In the genomic region with DNA sequence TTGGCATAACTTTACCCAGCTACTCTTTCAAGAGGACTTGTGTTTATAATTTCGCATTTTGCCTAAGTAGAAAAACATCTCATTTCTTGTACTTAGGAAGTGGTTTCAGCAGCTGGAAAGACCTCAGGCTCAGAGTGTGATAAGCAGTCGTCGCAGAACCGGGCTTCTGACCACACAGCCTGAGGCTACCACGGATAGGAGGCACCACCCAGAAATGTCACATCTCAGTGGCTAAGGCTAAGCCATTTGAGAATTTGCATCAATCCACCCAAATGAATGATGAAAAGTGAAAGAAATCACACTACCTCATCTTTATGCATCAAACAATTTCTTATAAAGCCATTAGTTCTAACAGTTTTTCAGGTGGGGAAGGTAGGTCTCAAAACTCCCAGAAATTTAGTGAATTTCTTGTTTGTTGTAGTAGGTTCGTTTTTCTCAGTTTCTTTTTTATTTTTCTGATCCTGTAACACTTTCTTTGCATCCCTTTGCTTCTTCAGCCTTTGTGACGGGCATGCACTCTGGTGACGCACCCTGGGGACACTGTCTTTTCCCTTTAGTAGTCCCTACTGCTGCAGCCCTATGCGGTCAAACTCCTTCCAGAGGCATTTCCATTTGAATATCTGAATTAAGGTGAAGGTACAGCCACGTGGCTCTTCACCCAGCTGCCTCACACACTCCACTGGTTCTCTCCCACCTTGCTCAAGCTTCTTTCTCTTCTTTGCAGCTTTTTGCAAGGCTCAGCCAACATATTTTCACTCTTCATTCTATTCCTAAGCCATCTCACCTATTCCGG, we compare ENCODE assay signal across 8 cellular contexts.
A peak's percentile ranks its signal among the peaks of the same experiment; 100 is the strongest.
DNase-seq lines count a peak whose midpoint lies in the region; ATAC-seq and TF ChIP-seq lines count a peak whose summit lies in the region.

No MANE protein-coding gene starts in this region.

- ATAC-seq in GM19043 (IDR thresholded peaks at IDR 0.05; ENCODE audit: low read depth, unreplicated experiment): peak; percentile 84
- ATAC-seq in HG03108 (IDR thresholded peaks at IDR 0.05; ENCODE audit: unreplicated experiment): peak; percentile 57
- no peak for ATAC-seq in gastroesophageal sphincter

- CTCF ChIA-PET in CD8-positive, alpha-beta memory T cell (lab: Charles Lee): interaction anchor here (1.0 to 5.4 kb wide), 6 partner anchors 9 to 64 kb away, joined by 3 to 24 read pairs (median 3); no protein-coding TSS in a partner anchor

- TF ChIP-seq CTCF in gastroesophageal sphincter (IDR thresholded peaks at IDR 0.05): no peak

- DNase-seq in CD8-positive, alpha-beta memory T cell: peak in 4 of 5 donors; percentile 31 to 72 (median 52)
- peak; percentile 23 for DNase-seq in SKM-1 (lab: John Stamatoyannopoulos, UW; ENCODE audit: unreplicated experiment)
- DNase-seq in iPS-NIHi7 (ENCODE audit: extremely low spot score): peak; percentile 37
- DNase-seq in NCI-H82 (lab: John Stamatoyannopoulos, UW): no peak
- no peak for DNase-seq in kidney tubule cell (ENCODE audit: low spot score)

- peak overlapping the region; percentile 39 to 99 (median 87) for H3K27ac Mint-ChIP-seq in CD8-positive, alpha-beta memory T cell

- TF ChIP-seq EP300 in gastroesophageal sphincter (IDR thresholded peaks at IDR 0.05): no peak

- POLR2A ChIA-PET in CD8-positive, alpha-beta memory T cell (lab: Charles Lee): interaction anchor here (0.6 to 1.8 kb wide), 6 partner anchors 10 to 69 kb away, joined by 3 to 8 read pairs (median 4); a partner anchor contains a TSS

- no peaks in the 10 kb centered on the region for H3K27me3 ChIP-seq in CD8-positive, alpha-beta memory T cell (ENCODE audit: insufficient read depth, low read length, poor library complexity, severe bottlenecking)
- H3K27me3 ChIP-seq in gastroesophageal sphincter: no peaks in the 10 kb centered on the region

- peaks cover 55% of the 10 kb centered on the region for H3K4me1 ChIP-seq in CD8-positive, alpha-beta memory T cell (ENCODE audit: insufficient read depth, low read length)
- H3K4me1 ChIP-seq in gastroesophageal sphincter: peaks cover 0 to 7% (median 1%) of the 10 kb centered on the region in 3 donors

- H3K36me3 ChIP-seq in CD8-positive, alpha-beta memory T cell (ENCODE audit: insufficient read depth, low read length): no peaks in the 10 kb centered on the region
- H3K36me3 ChIP-seq in gastroesophageal sphincter: no peaks in the 10 kb centered on the region

- H3K36me3 Mint-ChIP-seq in CD8-positive, alpha-beta memory T cell: peaks cover 0 to 3% (median 0%) of the 10 kb centered on the region in 3 donors

- H3K4me1 Mint-ChIP-seq in CD8-positive, alpha-beta memory T cell: peaks cover 76 to 91% (median 84%) of the 10 kb centered on the region in 3 donors

- 46 to 80% methylated on average over 6 to 11 of the region's 11 CpGs for WGBS in gastroesophageal sphincter (ENCODE audit: low coverage in 1 of 2), 2 donors

- no peaks in the 10 kb centered on the region for H3K9me3 ChIP-seq in CD8-positive, alpha-beta memory T cell (ENCODE audit: low read length)
- no peaks in the 10 kb centered on the region for H3K9me3 ChIP-seq in gastroesophageal sphincter

- peak overlapping the region; percentile 46 to 93 (median 77) for H3K4me3 Mint-ChIP-seq in CD8-positive, alpha-beta memory T cell

- no peak for TF ChIP-seq POLR2A in gastroesophageal sphincter (IDR thresholded peaks at IDR 0.05)

- no peaks in the 10 kb centered on the region for H3K9me3 Mint-ChIP-seq in CD8-positive, alpha-beta memory T cell

- H3K4me3 ChIP-seq in CD8-positive, alpha-beta memory T cell (ENCODE audit: low read length): peak overlapping the region; percentile 1
- H3K4me3 ChIP-seq in gastroesophageal sphincter: no peak overlapping the region

- H3K27me3 Mint-ChIP-seq in CD8-positive, alpha-beta memory T cell: no peaks in the 10 kb centered on the region

- H3K27ac ChIP-seq in CD8-positive, alpha-beta memory T cell (ENCODE audit: low read depth, low read length): no peak overlapping the region
- no peak overlapping the region for H3K27ac ChIP-seq in gastroesophageal sphincter

Comparison
In these comparisons a context has a peak if more than half of its experiments do, and no peak if none do; other contexts are left out.
1. DNase-seq: peak in CD8-positive, alpha-beta memory T cell (4 of 5), SKM-1 (single experiment) and iPS-NIHi7 (single experiment); none in NCI-H82 (single experiment) and kidney tubule cell (single experiment).